11 cellular contexts compared by ENCODE assay signal in the genomic region with DNA sequence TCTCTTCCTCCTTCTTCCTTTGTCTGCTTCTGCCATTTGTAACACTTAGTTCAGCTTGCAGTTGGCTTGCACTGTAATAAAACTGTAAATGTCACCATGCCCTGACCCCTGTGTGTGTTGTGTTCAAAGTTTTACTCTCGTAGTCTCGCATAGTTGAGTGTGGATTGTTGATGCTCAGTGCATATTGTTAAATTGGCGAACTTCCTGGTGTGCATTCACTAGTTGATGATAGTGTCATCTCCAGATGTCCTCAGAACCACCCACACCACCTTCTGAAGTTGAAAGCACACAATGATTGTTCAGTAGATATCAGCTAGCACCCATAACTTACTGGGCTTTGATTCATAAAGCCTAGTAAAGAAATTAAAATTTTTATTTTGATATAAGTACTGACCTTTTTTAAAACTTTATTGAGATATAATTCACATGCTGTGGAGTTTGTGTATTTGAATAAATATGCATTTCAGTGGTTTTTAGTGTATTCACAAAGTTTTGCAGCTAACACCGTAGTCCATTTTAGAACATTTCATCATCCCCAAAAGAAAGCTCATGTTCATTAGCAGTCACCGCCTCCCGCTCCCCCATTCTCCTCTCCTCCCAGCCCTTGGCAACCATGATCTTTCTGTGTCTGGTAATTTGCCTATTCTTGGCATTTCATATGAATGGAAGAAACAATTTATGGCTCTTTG. TPM values are rescaled to one million over a fixed set of nuclear protein-coding genes. Genes with fewer than 3 reads are reported as not detected.
DNase-seq lines count a peak whose midpoint lies in the region; ATAC-seq, FAIRE-seq and TF ChIP-seq lines count a peak whose summit lies in the region.
"Had no signal": no experiment of that assay in that cellular context is flagged by ENCODE, and none has a peak within 500 bp of the region (broad histone marks: within the 10 kb centered on the region; RNA-seq: fewer than 3 reads in every experiment).

No MANE protein-coding gene starts in this region.

- H3K36me3 ChIP-seq in brain microvascular endothelial cell (replicated peaks) (no peaks in the 10 kb centered on the region), heart left ventricle (no peaks in the 10 kb centered on the region)
- H3K36me3 ChIP-seq: gastrocnemius medialis had no signal

- FAIRE-seq in GM18507 (lab: Jason Lieb, UNC) = peak; percentile 35

- no peaks in the 10 kb centered on the region for H3K27me3 Mint-ChIP-seq in T-cell

- intact Hi-C loops in left colon (cut with DNase I, micrococcal nuclease) (loop anchor here in 1 of 2 donors (2.0 kb wide), 1 partner anchor 52 kb away; no protein-coding TSS in a partner anchor), heart left ventricle (cut with DNase I) (loop anchor here in 9 of 10 donors (2.0 to 5.0 kb wide), 4 partner anchors 52 to 217 kb away; no protein-coding TSS in a partner anchor)

- peaks cover 68 to 79% (median 74%) of the 10 kb centered on the region in 3 donors for H3K4me1 Mint-ChIP-seq in T-cell

- H3K4me3 Mint-ChIP-seq in T-cell = no peak overlapping the region
- H3K4me3 Mint-ChIP-seq: natural killer cell had no signal

- POLR2A ChIA-PET in T-cell (lab: Charles Lee) = interaction anchor here in 1 of 2 donors (0.8 kb wide), 1 partner anchor 638 kb away, joined by 4 read pairs; no protein-coding TSS in a partner anchor

- peaks cover 6 to 79% (median 45%) of the 10 kb centered on the region in 12 donors for H3K4me1 ChIP-seq in heart left ventricle

- no peaks in the 10 kb centered on the region for H3K27me3 ChIP-seq in brain microvascular endothelial cell (replicated peaks)
- no peaks in the 10 kb centered on the region for H3K27me3 ChIP-seq in heart left ventricle
- H3K27me3 ChIP-seq: gastrocnemius medialis had no signal

- CTCF ChIA-PET in T-cell (lab: Charles Lee) = interaction anchor here (0.6 to 5.5 kb wide), 17 partner anchors 8 to 214 kb away, joined by 3 to 44 read pairs (median 5); no protein-coding TSS in a partner anchor

- H3K9me3 ChIP-seq in heart left ventricle = no peaks in the 10 kb centered on the region
- H3K9me3 ChIP-seq: gastrocnemius medialis had no signal

- TF ChIP-seq POLR2A in heart left ventricle (IDR thresholded peaks at IDR 0.05) = no peak

- no peak for TF ChIP-seq CTCF in C4-2B (conservative IDR thresholded peaks at IDR 0.05)
- TF ChIP-seq CTCF in brain microvascular endothelial cell (IDR thresholded peaks at IDR 0.05; ENCODE audit: low read depth, low read length, missing control alignments) = no peak
- no peak for TF ChIP-seq CTCF in heart left ventricle (IDR thresholded peaks at IDR 0.05)

- ATAC-seq in T-cell (replicated peaks in 1 of 4) (peak; percentile 54 to 74 (median 56)), left colon (peak; percentile 72), GM18519 (IDR thresholded peaks at IDR 0.05; ENCODE audit: low FRiP score, unreplicated experiment) (no peak), heart left ventricle (no peak), HG02970 (IDR thresholded peaks at IDR 0.05; ENCODE audit: low FRiP score, unreplicated experiment) (no peak)
- ATAC-seq: gastrocnemius medialis, natural killer cell had no signal

- H3K27ac ChIP-seq in C4-2B (peak overlapping the region; percentile 57), brain microvascular endothelial cell (no peak overlapping the region), heart left ventricle (no peak overlapping the region)
- H3K27ac ChIP-seq: gastrocnemius medialis had no signal

- H3K4me3 ChIP-seq in brain microvascular endothelial cell (ENCODE audit: low read depth, low read length) = no peak overlapping the region
- no peak overlapping the region for H3K4me3 ChIP-seq in heart left ventricle
- H3K4me3 ChIP-seq: gastrocnemius medialis had no signal

- DNase-seq in GM18507 (ENCODE audit: extremely low spot score, insufficient read length, low read depth) (no peak), T-cell (no peak), left colon (no peak), brain microvascular endothelial cell (no peak), heart left ventricle (no peak)
- DNase-seq: gastrocnemius medialis, natural killer cell, NCI-H1930 had no signal

- H3K27ac Mint-ChIP-seq in T-cell = peak overlapping the region; percentile 73 to 88

- peaks cover 6% of the 10 kb centered on the region for H3K36me3 Mint-ChIP-seq in T-cell
- H3K36me3 Mint-ChIP-seq: natural killer cell had no signal

- WGBS in heart left ventricle, 4 donors = 65 to 79% (median 68%) methylated on average over 6 of the region's 6 CpGs

- H3K9me3 Mint-ChIP-seq in T-cell = no peaks in the 10 kb centered on the region
- H3K9me3 Mint-ChIP-seq: natural killer cell had no signal

- in situ Hi-C loops in brain microvascular endothelial cell (cut with HindIII; ENCODE audit: low pct_ligation_motif_present, low sequenced_read_pairs) = loop anchor here (25.0 kb wide), 1 partner anchor 112 kb away; a partner anchor contains a TSS

RNA-seq across cellular contexts. Expression of a gene that starts 25.0 kb away (rescaled TPM):
- total RNA-seq in T-cell (100 to 1,000 TPM in 3 of 5 donors, 10 to 100 TPM in 2; 80.4 to 122 (median 104) TPM), left colon (10 to 100 TPM; 65.3 to 77.3 TPM), heart left ventricle (10 to 100 TPM; 57.3 to 73.5 (median 62.9) TPM)
- polyA plus RNA-seq in heart left ventricle = 10 to 100 TPM; 17.8 to 46.8 TPM

Comparison
In these comparisons a context has a peak if more than half of its experiments do, and no peak if none do; other contexts are left out.
1. ATAC-seq: peak in T-cell (4 of 4) and left colon (single experiment); none in GM18519 (single experiment), heart left ventricle (0 of 4) and HG02970 (single experiment).